Comparison of ENCODE assay signal across 14 cellular contexts in genomic region chr11:74681686-74682651, GRCh38. TPM values are rescaled to one million over a fixed set of nuclear protein-coding genes. Genes with fewer than 3 reads are reported as not detected.
DNase-seq lines count a peak whose midpoint lies in the region; ATAC-seq and TF ChIP-seq lines count a peak whose summit lies in the region.
"Had no signal": no experiment of that assay in that cellular context is flagged by ENCODE, and none has a peak within 500 bp of the region (broad histone marks: within the 10 kb centered on the region; RNA-seq: fewer than 3 reads in every experiment).

No MANE protein-coding gene starts in this region.

- no peaks in the 10 kb centered on the region for H3K9me3 ChIP-seq in Panc1 (ENCODE audit: control insufficient read depth, insufficient read depth, low read depth, low read length)
- H3K9me3 ChIP-seq in heart right ventricle = peaks cover 0 to 8% (median 0%) of the 10 kb centered on the region in 11 donors
- no peaks in the 10 kb centered on the region for H3K9me3 ChIP-seq in sigmoid colon

- DNase-seq in NCI-H1092 treated with DMSO at 0.1 percent for 48 hours (lab: John Stamatoyannopoulos, UW) (peak; percentile 58), NCI-H1092 (lab: John Stamatoyannopoulos, UW) (no peak), Panc1 (ENCODE audit: low read depth, low spot score) (no peak), heart right ventricle (peak; percentile 63), sigmoid colon (peak; percentile 88), globus pallidus (ENCODE audit: low spot score) (no peak)
- DNase-seq in activated naive CD8-positive, alpha-beta T cell treated with anti-CD3 and anti-CD28 coated beads, Interleukin-2, amount 50 U/mL, for 24 hours = no peak
- DNase-seq: DND-41, erythroblast, SIG-M5 had no signal

- no peaks in the 10 kb centered on the region for H3K9me3 Mint-ChIP-seq in activated naive CD8-positive, alpha-beta T cell treated with anti-CD3 and anti-CD28 coated beads, Interleukin-2, amount 50 U/mL, for 24 hours

- H3K36me3 Mint-ChIP-seq in activated naive CD8-positive, alpha-beta T cell treated with anti-CD3 and anti-CD28 coated beads, Interleukin-2, amount 50 U/mL, for 24 hours (ENCODE audit: low read depth) = no peaks in the 10 kb centered on the region

- H3K4me3 Mint-ChIP-seq in activated naive CD8-positive, alpha-beta T cell treated with anti-CD3 and anti-CD28 coated beads, Interleukin-2, amount 50 U/mL, for 24 hours = no peak overlapping the region

- H3K27ac Mint-ChIP-seq in activated naive CD8-positive, alpha-beta T cell treated with anti-CD3 and anti-CD28 coated beads, Interleukin-2, amount 50 U/mL, for 24 hours = no peak overlapping the region

- H3K4me1 ChIP-seq in Panc1 (ENCODE audit: control insufficient read depth, insufficient read depth, low read length) (no peaks in the 10 kb centered on the region), heart right ventricle (peaks cover 0 to 55% (median 20%) of the 10 kb centered on the region in 9 donors), sigmoid colon (peaks cover 0 to 48% (median 37%) of the 10 kb centered on the region in 4 donors)

- TF ChIP-seq CTCF in Panc1 (IDR thresholded peaks at IDR 0.05) (no peak), heart right ventricle (IDR thresholded peaks at IDR 0.05) (no peak), sigmoid colon (IDR thresholded peaks at IDR 0.05) (no peak)

- TF ChIP-seq EP300 in sigmoid colon (IDR thresholded peaks at IDR 0.05) = peak in 1 of 4 donors; percentile 21

- H3K27me3 ChIP-seq in Panc1 (ENCODE audit: control insufficient read depth, insufficient read depth, low read length) = no peaks in the 10 kb centered on the region; the same call in 1 of the 2 replicates
- peaks cover 0 to 23% (median 5%) of the 10 kb centered on the region in 7 donors for H3K27me3 ChIP-seq in heart right ventricle
- H3K27me3 ChIP-seq in sigmoid colon = no peaks in the 10 kb centered on the region

- WGBS in heart right ventricle, 2 donors = 56 to 62% methylated on average over 12 of the region's 12 CpGs
- 80 to 89% methylated on average over 12 of the region's 12 CpGs for WGBS in sigmoid colon, 2 donors

- no peak overlapping the region for H3K27ac ChIP-seq in Panc1 (ENCODE audit: low read length)
- H3K27ac ChIP-seq in heart right ventricle = peak overlapping the region in 9 of 10 donors; percentile 13 to 77 (median 63)
- peak overlapping the region; percentile 63 to 83 (median 76) for H3K27ac ChIP-seq in sigmoid colon

- H3K27me3 Mint-ChIP-seq in activated naive CD8-positive, alpha-beta T cell treated with anti-CD3 and anti-CD28 coated beads, Interleukin-2, amount 50 U/mL, for 24 hours = peaks cover 29% of the 10 kb centered on the region

- POLR2A ChIA-PET in Panc1 (lab: Charles Lee) = interaction anchor here (0.6 kb wide), 1 partner anchor 129 kb away, joined by 3 read pairs; no protein-coding TSS in a partner anchor

- H3K4me1 Mint-ChIP-seq in activated naive CD8-positive, alpha-beta T cell treated with anti-CD3 and anti-CD28 coated beads, Interleukin-2, amount 50 U/mL, for 24 hours = no peaks in the 10 kb centered on the region

- intact Hi-C loops in Panc1 (cut with micrococcal nuclease; ENCODE audit: unreplicated experiment) = no loop called here
- intact Hi-C loops in heart right ventricle (cut with DNase I) = no loop called here
- intact Hi-C loops in sigmoid colon (cut with DNase I) = loop anchor here (5.0 kb wide), 1 partner anchor 45 kb away; no protein-coding TSS in a partner anchor

- no TSS peak for BruUV-seq in Panc1 (replicated peaks; lab: Mats Ljungman, UMichigan)

- CTCF ChIA-PET in Panc1 (lab: Charles Lee) = interaction anchor here (0.6 kb wide), 1 partner anchor 764 kb away, joined by 4 read pairs; no protein-coding TSS in a partner anchor

- in situ Hi-C loops in Panc1 (cut with HindIII; ENCODE audit: low pct_unique_long_range_greater_than_20kb, low sequenced_read_pairs) = no loop called here

- H3K4me3 ChIP-seq in Panc1 (ENCODE audit: low read depth in 2 of 2, low read length in 2 of 2) = no peak overlapping the region
- no peak overlapping the region for H3K4me3 ChIP-seq in heart right ventricle
- no peak overlapping the region for H3K4me3 ChIP-seq in sigmoid colon

- TF ChIP-seq POLR2A in sigmoid colon (IDR thresholded peaks at IDR 0.05) = no peak

- ATAC-seq in Panc1 (0 out of 2 replicates have a peak, but pooled peaks have one; percentile 27), heart right ventricle (peak; percentile 35 to 80 (median 68)), HG03571 (IDR thresholded peaks at IDR 0.05; ENCODE audit: unreplicated experiment) (no peak)
- ATAC-seq in activated naive CD8-positive, alpha-beta T cell treated with anti-CD3 and anti-CD28 coated beads, Interleukin-2, amount 50 U/mL, for 24 hours = no peak

- no peaks in the 10 kb centered on the region for H3K36me3 ChIP-seq in Panc1 (ENCODE audit: control insufficient read depth, insufficient read depth, low read length)
- no peaks in the 10 kb centered on the region for H3K36me3 ChIP-seq in heart right ventricle
- H3K36me3 ChIP-seq in sigmoid colon = no peaks in the 10 kb centered on the region

RNA-seq across cellular contexts. Expression of gene CHRDL2, which starts 49.3 kb away (rescaled TPM):
- total RNA-seq in Panc1 (2021; ENCODE audit: unreplicated experiment) = 0.15 TPM
- polyA plus RNA-seq in Panc1 (2012; ENCODE audit: insufficient read length) = 0.34 TPM
- total RNA-seq in heart right ventricle = 10 to 100 TPM in 3 of 10 donors, 1 to 10 TPM in 6, under 1 TPM in 1; 1.00 to 19.7 (median 6.7) TPM
- polyA plus RNA-seq in heart right ventricle = 1 to 10 TPM; 4.0 to 8.4 TPM
- total RNA-seq in sigmoid colon = 10 to 100 TPM in 2 of 4 donors, 1 to 10 TPM in 2; 6.1 to 45.1 (median 14.4) TPM
- polyA plus RNA-seq in sigmoid colon = 10 to 100 TPM in 1 of 3 donors, 1 to 10 TPM in 1, not detected in 1; 9.6 to 43.9 TPM
- total RNA-seq: A172, pulmonary artery endothelial cell had no signal
- polyA plus RNA-seq: keratinocyte had no signal

Comparison
In these comparisons a context has a peak if more than half of its experiments do, and no peak if none do; other contexts are left out.
1. DNase-seq: peak in NCI-H1092 treated with DMSO at 0.1 percent for 48 hours (single experiment), heart right ventricle (2 of 2) and sigmoid colon (single experiment); none in NCI-H1092 (single experiment), Panc1 (single experiment), activated naive CD8-positive, alpha-beta T cell treated with anti-CD3 and anti-CD28 coated beads, Interleukin-2, amount 50 U/mL, for 24 hours (single experiment) and globus pallidus (single experiment).
2. ATAC-seq: peak in Panc1 (single experiment) and heart right ventricle (8 of 8); none in HG03571 (single experiment) and activated naive CD8-positive, alpha-beta T cell treated with anti-CD3 and anti-CD28 coated beads, Interleukin-2, amount 50 U/mL, for 24 hours (single experiment).